Comparison of ENCODE assay signal across 8 cellular contexts in the genomic region with DNA sequence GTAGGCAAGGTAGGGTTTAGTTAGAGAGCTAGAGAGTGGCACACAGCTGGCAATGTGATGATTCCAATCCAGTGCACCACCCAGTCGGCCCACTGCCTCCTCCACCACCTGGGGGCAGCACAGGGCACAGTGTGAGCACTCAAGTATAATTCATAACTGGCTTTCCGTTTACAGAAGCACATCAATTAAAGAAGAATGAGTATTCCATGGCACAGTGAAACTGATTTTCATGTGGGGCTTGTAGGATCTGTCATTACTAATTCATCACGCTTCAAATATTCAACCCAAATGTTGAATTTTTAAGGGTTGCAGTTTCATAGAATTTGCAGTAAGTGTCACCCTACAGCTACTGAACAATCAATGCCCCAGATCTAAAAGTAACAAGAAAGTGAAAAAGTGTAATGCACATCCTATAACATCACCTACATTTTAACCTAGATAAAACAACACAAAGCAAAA.
A peak's percentile ranks its signal among the peaks of the same experiment; 100 is the strongest.
DNase-seq lines count a peak whose midpoint lies in the region; ATAC-seq and TF ChIP-seq lines count a peak whose summit lies in the region.

No MANE protein-coding gene starts in this region.

- peak; percentile 59 for ATAC-seq in GM18870 (IDR thresholded peaks at IDR 0.05; ENCODE audit: unreplicated experiment)
- peak; percentile 68 for ATAC-seq in HG03139 (IDR thresholded peaks at IDR 0.05; ENCODE audit: unreplicated experiment)

- peak; percentile 73 for TF ChIP-seq CTCF in mesothelial cell of epicardium (IDR thresholded peaks at IDR 0.05; ENCODE audit: unreplicated experiment)

- peaks cover 33% of the 10 kb centered on the region for H3K27me3 Mint-ChIP-seq in mesothelial cell of epicardium (ENCODE audit: low read depth)

- peak; percentile 77 for DNase-seq in AG20443 (ENCODE audit: low spot score)
- peak; percentile 77 for DNase-seq in NCI-H446 treated with DMSO at 0.1 percent for 48 hours (lab: John Stamatoyannopoulos, UW)
- DNase-seq in activated CD4-positive, alpha-beta T cell treated with anti-CD3 and anti-CD28 coated beads, Interleukin-2, amount 50 U/mL, for 48 hours: peak; percentile 85 to 87
- DNase-seq in effector CD4-positive, alpha-beta T cell: peak; percentile 70
- DNase-seq in mesothelial cell of epicardium (ENCODE audit: low spot score in 2 of 2, unreplicated experiment in 2 of 2): peak; percentile 50 to 82
- peak; percentile 37 to 60 for DNase-seq in stimulated activated CD8-positive, alpha-beta memory T cell treated with anti-CD3 and anti-CD28 coated beads, Interleukin-4, amount 100 ng/mL, for 1 hour (ENCODE audit: low read depth in 2 of 2, low spot score in 1 of 2)

- H3K4me3 Mint-ChIP-seq in mesothelial cell of epicardium: no peak overlapping the region

- H3K36me3 Mint-ChIP-seq in mesothelial cell of epicardium: no peaks in the 10 kb centered on the region

- no peak overlapping the region for H3K27ac Mint-ChIP-seq in mesothelial cell of epicardium

- H3K4me1 Mint-ChIP-seq in mesothelial cell of epicardium: no peaks in the 10 kb centered on the region

- H3K9me3 Mint-ChIP-seq in mesothelial cell of epicardium: no peaks in the 10 kb centered on the region

Comparison
In these comparisons a context has a peak if more than half of its experiments do, and no peak if none do; other contexts are left out.
1. Peak in every context shown above with its lines: DNase-seq and ATAC-seq.